In genomic region chr22:23036684-23037428, GRCh38 we compare ENCODE assay signal across 1 cellular context.
TF ChIP-seq lines count a peak whose summit lies in the region.

No MANE protein-coding gene starts in this region.

TF ChIP-seq in HEK293, 187 proteins besides CTCF, POLR2A, EP300 and RAD21 (continued from another document):
- TF ChIP-seq INSM2 (tag by site-specific recombination; IDR thresholded peaks at IDR 0.05) (no peak), ZNF629 (tag by site-specific recombination; IDR thresholded peaks at IDR 0.05) (peak; percentile 91), ZBTB17 (tag by site-specific recombination; IDR thresholded peaks at IDR 0.05) (peak; percentile 56), SCRT1 (tag by site-specific recombination; IDR thresholded peaks at IDR 0.05; ENCODE audit: borderline replicate concordance) (no peak), TCF7L2 (IDR thresholded peaks at IDR 0.05; ENCODE audit: borderline replicate concordance, low read depth, low read length) (no peak)
